In the genomic region with DNA sequence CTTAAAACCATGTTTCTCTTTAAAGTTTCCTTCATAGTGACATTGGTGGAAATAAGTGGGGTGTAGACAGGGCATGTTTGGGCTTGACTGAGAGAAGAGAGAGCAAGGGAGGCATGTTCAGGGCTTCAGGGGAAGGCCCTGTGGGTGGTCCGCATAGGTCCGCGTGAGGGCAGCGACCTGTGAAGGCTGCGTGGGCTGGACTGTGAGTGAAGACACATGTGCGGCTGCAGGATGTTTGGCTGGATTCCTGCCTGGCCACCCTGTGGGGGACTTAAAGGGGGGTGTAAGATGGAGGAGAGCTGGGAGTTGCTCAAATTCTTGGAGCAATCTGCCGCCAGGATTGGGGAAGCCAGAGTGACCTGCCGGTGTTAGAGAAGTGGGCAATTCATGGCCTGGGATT, we compare ENCODE assay signal across 24 cellular contexts. TPM values are rescaled to one million over a fixed set of nuclear protein-coding genes. Genes with fewer than 3 reads are reported as not detected.
A peak's percentile ranks its signal among the peaks of the same experiment; 100 is the strongest.
DNase-seq lines count a peak whose midpoint lies in the region; ATAC-seq and TF ChIP-seq lines count a peak whose summit lies in the region.
"Had no signal": no experiment of that assay in that cellular context is flagged by ENCODE, and none has a peak within 500 bp of the region (broad histone marks: within the 10 kb centered on the region; RNA-seq: fewer than 3 reads in every experiment).

No MANE protein-coding gene starts in this region.

- no TSS peak for BruUV-seq in mammary epithelial cell (replicated peaks; lab: Mats Ljungman, UMichigan)

- H3K4me3 Mint-ChIP-seq in type B pancreatic cell = peak overlapping the region; percentile 19
- H3K4me3 Mint-ChIP-seq in stimulated activated memory B cell treated with anti-CD40 and anti-IgM and Interleukin-4, amounts not matched to agents 10 μg/mL and 1 μg/mL and 100 μg/mL, for 72 hours = no peak overlapping the region
- H3K4me3 Mint-ChIP-seq: CD14-positive monocyte; central memory CD8-positive, alpha-beta T cell; effector memory CD8-positive, alpha-beta T cell had no signal

- no peak for ATAC-seq in foreskin keratinocyte
- no peak for ATAC-seq in stimulated activated memory B cell treated with anti-CD40 and anti-IgM and Interleukin-4, amounts not matched to agents 10 μg/mL and 1 μg/mL and 100 μg/mL, for 72 hours
- ATAC-seq: effector memory CD8-positive, alpha-beta T cell; left colon had no signal

- H4K8ac ChIP-seq in mesenchymal stem cell (ENCODE audit: low read length) = peak overlapping the region; percentile 82

- DNase-seq in mammary epithelial cell (no peak), breast epithelium (ENCODE audit: low spot score in 2 of 2) (no peak), ecto neural progenitor cell (ENCODE audit: low spot score) (peak; percentile 47), mesenchymal stem cell (no peak), type B pancreatic cell (ENCODE audit: extremely low spot score, unreplicated experiment) (no peak), foreskin keratinocyte (no peak), GM19238 (ENCODE audit: insufficient read length, low spot score) (no peak)
- DNase-seq: 8988T; activated CD4-positive, alpha-beta T cell treated with anti-CD3 and anti-CD28 coated beads for 4 hours; activated effector memory CD4-positive, alpha-beta T cell treated with anti-CD3 and anti-CD28 coated beads, Interleukin-2, amount 50 U/mL, for 16 hours; amniotic stem cell; effector memory CD8-positive, alpha-beta T cell; H7; KBM-7; left colon; MV-4-11; NCI-H187 treated with DMSO at 0.1 percent for 48 hours; NCI-H446 treated with DMSO at 0.1 percent for 48 hours; stimulated activated CD4-positive, alpha-beta T cell treated with anti-CD3 and anti-CD28 coated beads, Interleukin-4, amount 100 ng/mL, for 1 hour; substantia nigra had no signal

- H3K27me3 Mint-ChIP-seq in type B pancreatic cell = no peaks in the 10 kb centered on the region
- H3K27me3 Mint-ChIP-seq in stimulated activated memory B cell treated with anti-CD40 and anti-IgM and Interleukin-4, amounts not matched to agents 10 μg/mL and 1 μg/mL and 100 μg/mL, for 72 hours = peaks cover 16% of the 10 kb centered on the region
- H3K27me3 Mint-ChIP-seq: central memory CD8-positive, alpha-beta T cell had no signal

- H3K4me1 Mint-ChIP-seq in type B pancreatic cell (ENCODE audit: unreplicated experiment) = peaks cover 9% of the 10 kb centered on the region
- H3K4me1 Mint-ChIP-seq in stimulated activated memory B cell treated with anti-CD40 and anti-IgM and Interleukin-4, amounts not matched to agents 10 μg/mL and 1 μg/mL and 100 μg/mL, for 72 hours = peaks cover 14% of the 10 kb centered on the region
- H3K4me1 Mint-ChIP-seq: CD14-positive monocyte had no signal

- H2BK5ac ChIP-seq in mesenchymal stem cell (ENCODE audit: low read depth, low read length, poor library complexity, severe bottlenecking) = peak overlapping the region; percentile 0

- H3K14ac ChIP-seq in mesenchymal stem cell (ENCODE audit: low read length in 2 of 2) = no peak overlapping the region

- no peak overlapping the region for H3K4ac ChIP-seq in mesenchymal stem cell (ENCODE audit: low read depth in 1 of 2, low read length in 2 of 2)

- H2AK5ac ChIP-seq in mesenchymal stem cell (ENCODE audit: low read length, severe bottlenecking) = no peak overlapping the region

- no peak overlapping the region for H3K23ac ChIP-seq in mesenchymal stem cell (ENCODE audit: low read length in 2 of 2)

- no peaks in the 10 kb centered on the region for H3K79me1 ChIP-seq in mesenchymal stem cell (replicated peaks; ENCODE audit: low read length, poor library complexity, severe bottlenecking)

- no peak overlapping the region for H2BK15ac ChIP-seq in mesenchymal stem cell (ENCODE audit: low read depth, poor library complexity, severe bottlenecking)

- H2BK12ac ChIP-seq in mesenchymal stem cell (ENCODE audit: low read length in 2 of 2) = no peak overlapping the region

- peaks cover 4% of the 10 kb centered on the region for H3K4me1 ChIP-seq in mammary epithelial cell (ENCODE audit: insufficient read depth, low read length)
- no peaks in the 10 kb centered on the region for H3K4me1 ChIP-seq in breast epithelium
- peaks cover 6% of the 10 kb centered on the region for H3K4me1 ChIP-seq in mesenchymal stem cell (ENCODE audit: control insufficient read depth, insufficient read depth, low read depth, low read length)
- no peaks in the 10 kb centered on the region for H3K4me1 ChIP-seq in foreskin keratinocyte

- H3K36me3 ChIP-seq in mammary epithelial cell (ENCODE audit: insufficient read depth, low read length) = no peaks in the 10 kb centered on the region
- H3K36me3 ChIP-seq in breast epithelium = no peaks in the 10 kb centered on the region
- H3K36me3 ChIP-seq in mesenchymal stem cell (ENCODE audit: control insufficient read depth in 1 of 2, insufficient read depth in 2 of 2, low read depth in 1 of 2, low read length in 2 of 2) = no peaks in the 10 kb centered on the region

- intact Hi-C loops in mammary epithelial cell (cut with micrococcal nuclease) = no loop called here
- intact Hi-C loops in breast epithelium (cut with DNase I; ENCODE audit: low total_unique reads) = no loop called here

- in situ Hi-C loops in mammary epithelial cell (cut with MboI; ENCODE audit: low sequenced_read_pairs in 2 of 2) = no loop called here

- no peaks in the 10 kb centered on the region for H3K36me3 Mint-ChIP-seq in type B pancreatic cell
- no peaks in the 10 kb centered on the region for H3K36me3 Mint-ChIP-seq in stimulated activated memory B cell treated with anti-CD40 and anti-IgM and Interleukin-4, amounts not matched to agents 10 μg/mL and 1 μg/mL and 100 μg/mL, for 72 hours
- H3K36me3 Mint-ChIP-seq: CD14-positive monocyte had no signal

- dilution Hi-C loops in mammary epithelial cell (cut with HindIII; ENCODE audit: low sequenced_read_pairs) = no loop called here

- H3K9me3 Mint-ChIP-seq in type B pancreatic cell = peaks cover 12% of the 10 kb centered on the region
- no peaks in the 10 kb centered on the region for H3K9me3 Mint-ChIP-seq in stimulated activated memory B cell treated with anti-CD40 and anti-IgM and Interleukin-4, amounts not matched to agents 10 μg/mL and 1 μg/mL and 100 μg/mL, for 72 hours
- H3K9me3 Mint-ChIP-seq: central memory CD8-positive, alpha-beta T cell; effector memory CD8-positive, alpha-beta T cell had no signal

- TF ChIP-seq CTCF in mammary epithelial cell (conservative IDR thresholded peaks at IDR 0.05 in 1 of 2, IDR thresholded peaks at IDR 0.05 in 1 of 2; ENCODE audit: extremely low read depth in 1 of 2, insufficient read depth in 1 of 2, low read depth in 1 of 2, low read length in 2 of 2) = no peak
- TF ChIP-seq CTCF in breast epithelium (IDR thresholded peaks at IDR 0.05) = no peak
- TF ChIP-seq CTCF in type B pancreatic cell (conservative IDR thresholded peaks at IDR 0.05) = no peak
- TF ChIP-seq CTCF in foreskin keratinocyte (conservative IDR thresholded peaks at IDR 0.05) = no peak

- H2AFZ ChIP-seq in mammary epithelial cell (ENCODE audit: low read depth, low read length) (peak overlapping the region; percentile 46), mesenchymal stem cell (ENCODE audit: low read depth, low read length) (no peak overlapping the region)

- no peak overlapping the region for H3K9ac ChIP-seq in mammary epithelial cell (ENCODE audit: insufficient read depth, low read length)
- H3K9ac ChIP-seq in mesenchymal stem cell (ENCODE audit: low read length) = peak overlapping the region; percentile 52

- H3K18ac ChIP-seq in mesenchymal stem cell (ENCODE audit: low read depth in 1 of 2, low read length in 2 of 2) = no peak overlapping the region

- H3K4me3 ChIP-seq in mammary epithelial cell (replicated peaks in 1 of 3; ENCODE audit: insufficient read depth in 1 of 3, low read depth in 2 of 3, low read length in 3 of 3) (no peak overlapping the region), breast epithelium (no peak overlapping the region), mesenchymal stem cell (ENCODE audit: insufficient read depth in 1 of 2, low read depth in 1 of 2, low read length in 2 of 2) (no peak overlapping the region)
- H3K4me3 ChIP-seq: skin epidermis had no signal

- H3K9me3 ChIP-seq in mammary epithelial cell (replicated peaks; ENCODE audit: insufficient read depth, low read length) (no peaks in the 10 kb centered on the region), breast epithelium (no peaks in the 10 kb centered on the region), mesenchymal stem cell (ENCODE audit: control insufficient read depth, low read length) (no peaks in the 10 kb centered on the region)

- CTCF ChIA-PET in mammary epithelial cell (lab: Charles Lee; ENCODE audit: low non-redundant PET) = no interaction called here

- no peaks in the 10 kb centered on the region for H3K79me2 ChIP-seq in mammary epithelial cell (ENCODE audit: insufficient read depth, low read length)

- H2BK120ac ChIP-seq in mesenchymal stem cell (ENCODE audit: low read depth, low read length) = no peak overlapping the region

- no peak overlapping the region for H4K91ac ChIP-seq in mesenchymal stem cell (ENCODE audit: low read length)

- no peaks in the 10 kb centered on the region for H3K27me3 ChIP-seq in mammary epithelial cell (ENCODE audit: insufficient read depth, low read length)
- H3K27me3 ChIP-seq in breast epithelium = no peaks in the 10 kb centered on the region
- no peaks in the 10 kb centered on the region for H3K27me3 ChIP-seq in mesenchymal stem cell (ENCODE audit: control insufficient read depth in 1 of 2, insufficient read depth in 1 of 2, low read length in 2 of 2)
- H3K27me3 ChIP-seq in foreskin keratinocyte = peaks cover 7% of the 10 kb centered on the region

- H3K4me2 ChIP-seq in mammary epithelial cell (ENCODE audit: insufficient read depth, low read depth, low read length) (no peak overlapping the region), mesenchymal stem cell (ENCODE audit: low read length, poor library complexity, severe bottlenecking) (no peak overlapping the region)

- no peaks in the 10 kb centered on the region for H4K20me1 ChIP-seq in mammary epithelial cell (ENCODE audit: insufficient read depth, low read length)

- H3K27ac ChIP-seq in mammary epithelial cell (ENCODE audit: insufficient read depth, low read depth, low read length) (no peak overlapping the region), breast epithelium (no peak overlapping the region), mesenchymal stem cell (ENCODE audit: low read length, poor library complexity, severe bottlenecking) (peak overlapping the region; percentile 43), foreskin keratinocyte (no peak overlapping the region)
- H3K27ac ChIP-seq: skin epidermis had no signal

- no peak for TF ChIP-seq POLR2A in breast epithelium (IDR thresholded peaks at IDR 0.05)

- WGBS in mammary epithelial cell (ENCODE audit: low coverage, missing lambda C conversion rate) = 66% methylated on average over 8 of the region's 8 CpGs
- 84% methylated on average over 8 of the region's 8 CpGs for WGBS in mesenchymal stem cell

- H3K27ac Mint-ChIP-seq in type B pancreatic cell = peak overlapping the region; percentile 52
- H3K27ac Mint-ChIP-seq in stimulated activated memory B cell treated with anti-CD40 and anti-IgM and Interleukin-4, amounts not matched to agents 10 μg/mL and 1 μg/mL and 100 μg/mL, for 72 hours = no peak overlapping the region
- H3K27ac Mint-ChIP-seq: effector memory CD8-positive, alpha-beta T cell had no signal

RNA-seq across cellular contexts. Expression of a gene that starts 23.8 kb away (rescaled TPM):
- total RNA-seq in mammary epithelial cell (10 to 100 TPM; 10.7 to 11.9 TPM), breast epithelium (10 to 100 TPM in 1 of 3 donors, 1 to 10 TPM in 2; 8.5 to 13.6 (median 9.8) TPM), type B pancreatic cell (ENCODE audit: low replicate concordance) (25.4 and 30.2 TPM in 2 replicates), foreskin keratinocyte (5.0 and 6.6 TPM in 2 replicates)
- polyA plus RNA-seq in mammary epithelial cell (8.2 TPM), foreskin keratinocyte (0.92 and 0.94 TPM in 2 replicates)
- polyA minus RNA-seq in mammary epithelial cell = 9.0 TPM
- polyA plus RNA-seq in mesenchymal stem cell (2013, experiment 1 of 2) = 10.2 TPM
- polyA plus RNA-seq in mesenchymal stem cell (2013, experiment 2 of 2) = 10.0 TPM
